ENCODE assay signal across 25 cellular contexts in the genomic region with DNA sequence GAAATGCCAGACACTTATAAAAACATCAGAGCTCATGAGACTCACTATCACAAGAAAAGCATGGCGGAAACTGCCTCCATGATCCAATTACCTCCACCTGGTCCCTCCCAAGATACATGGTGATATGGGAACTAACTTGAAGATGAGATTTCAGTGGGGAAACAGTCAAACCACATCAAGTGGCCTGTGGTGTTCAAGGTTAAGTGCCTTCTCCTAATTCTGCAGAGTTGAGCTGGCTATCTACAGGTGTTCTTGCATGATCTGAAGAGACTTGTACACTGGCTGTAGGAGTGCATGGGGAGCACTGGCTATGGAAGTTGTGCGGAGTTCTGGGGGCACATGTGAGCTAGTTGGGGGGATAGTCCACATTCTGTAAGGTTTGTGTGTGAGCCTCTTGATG.
"Had no signal": no experiment of that assay in that cellular context is flagged by ENCODE, and none has a peak within 500 bp of the region (broad histone marks: within the 10 kb centered on the region; RNA-seq: fewer than 3 reads in every experiment).

No MANE protein-coding gene starts in this region.

- ATAC-seq: gastroesophageal sphincter; stimulated activated memory B cell treated with anti-CD40 and anti-IgM and Interleukin-4, amounts not matched to agents 10 μg/mL and 1 μg/mL and 100 μg/mL, for 72 hours had no signal

- H3K27me3 ChIP-seq: adrenal gland, gastroesophageal sphincter, neural progenitor cell, right atrium auricular region, uterus had no signal

- DNase-seq: activated CD4-positive, CD25-positive, alpha-beta regulatory T cell treated with anti-CD3 and anti-CD28 coated beads, Interleukin-2, amount 50 U/mL, for 72 hours; activated CD8-positive, alpha-beta memory T cell treated with anti-CD3 and anti-CD28 coated beads, Interleukin-2, amount 50 U/mL, for 4 hours; activated effector memory CD4-positive, alpha-beta T cell treated with anti-CD3 and anti-CD28 coated beads, Interleukin-2, amount 50 U/mL, for 16 hours; activated T-cell treated with anti-CD3 and anti-CD28 coated beads, Interleukin-2, amount 50 U/mL, for 1 hour; adrenal gland; aorta; hippocampal formation; kidney; left colon; naive B cell; stimulated activated CD4-positive, alpha-beta T cell treated with anti-CD3 and anti-CD28 coated beads, Interleukin-1b, Interleukin-23, amount 100 ng/mL, for 48 hours; stimulated activated CD8-positive, alpha-beta memory T cell treated with anti-CD3 and anti-CD28 coated beads, Interleukin-4, amount 100 ng/mL, for 48 hours; stimulated activated naive CD8-positive, alpha-beta T cell treated with anti-CD3 and anti-CD28 coated beads, Interleukin-15, amount 100 ng/mL, for 72 hours; substantia nigra; T1000; uterus had no signal

- H3K4me3 ChIP-seq: adrenal gland, gastroesophageal sphincter, neural progenitor cell, right atrium auricular region, smooth muscle cell, uterus had no signal

- H3K27ac ChIP-seq: adrenal gland, gastroesophageal sphincter, neural progenitor cell, right atrium auricular region, uterus had no signal

- H2AFZ ChIP-seq: neural progenitor cell had no signal

- H3K4me1 Mint-ChIP-seq: brain; mesothelial cell of epicardium; naive B cell; stimulated activated memory B cell treated with anti-CD40 and anti-IgM and Interleukin-4, amounts not matched to agents 10 μg/mL and 1 μg/mL and 100 μg/mL, for 72 hours had no signal

- H3K4me1 ChIP-seq: gastroesophageal sphincter, neural progenitor cell had no signal

- H3K4me3 Mint-ChIP-seq: activated T-helper 1 cell treated with anti-CD3 and anti-CD28 coated beads, Interleukin-12 subunit alpha, Interleukin-12 subunit beta, Interleukin-2, Interleukin-4 antibody, amounts not matched to agents 30 ng/mL and 10 ng/mL and 1 ng/mL, durations not matched to agents 14 hours and 24 hours and 36 hours; brain; mesothelial cell of epicardium; neural progenitor cell; stimulated activated memory B cell treated with anti-CD40 and anti-IgM and Interleukin-4, amounts not matched to agents 10 μg/mL and 1 μg/mL and 100 μg/mL, for 72 hours; type B pancreatic cell had no signal

- H3K27ac Mint-ChIP-seq: activated T-helper 1 cell treated with anti-CD3 and anti-CD28 coated beads, Interleukin-12 subunit alpha, Interleukin-12 subunit beta, Interleukin-2, Interleukin-4 antibody, amounts not matched to agents 30 ng/mL and 10 ng/mL and 1 ng/mL, durations not matched to agents 14 hours and 24 hours and 36 hours; brain; mesothelial cell of epicardium; naive B cell; neural progenitor cell; stimulated activated memory B cell treated with anti-CD40 and anti-IgM and Interleukin-4, amounts not matched to agents 10 μg/mL and 1 μg/mL and 100 μg/mL, for 72 hours; stimulated activated naive CD8-positive, alpha-beta T cell treated with anti-CD3 and anti-CD28 coated beads, Interleukin-15, amount 100 ng/mL, for 72 hours; type B pancreatic cell had no signal

- H3K9ac ChIP-seq: neural progenitor cell had no signal

- H3K36me3 ChIP-seq: adrenal gland, gastroesophageal sphincter, right atrium auricular region, uterus had no signal

- H3K27me3 Mint-ChIP-seq: brain; stimulated activated memory B cell treated with anti-CD40 and anti-IgM and Interleukin-4, amounts not matched to agents 10 μg/mL and 1 μg/mL and 100 μg/mL, for 72 hours; stimulated activated naive CD8-positive, alpha-beta T cell treated with anti-CD3 and anti-CD28 coated beads, Interleukin-15, amount 100 ng/mL, for 72 hours; type B pancreatic cell had no signal

- H3K4me2 ChIP-seq: neural progenitor cell, smooth muscle cell had no signal
